In the genomic region with DNA sequence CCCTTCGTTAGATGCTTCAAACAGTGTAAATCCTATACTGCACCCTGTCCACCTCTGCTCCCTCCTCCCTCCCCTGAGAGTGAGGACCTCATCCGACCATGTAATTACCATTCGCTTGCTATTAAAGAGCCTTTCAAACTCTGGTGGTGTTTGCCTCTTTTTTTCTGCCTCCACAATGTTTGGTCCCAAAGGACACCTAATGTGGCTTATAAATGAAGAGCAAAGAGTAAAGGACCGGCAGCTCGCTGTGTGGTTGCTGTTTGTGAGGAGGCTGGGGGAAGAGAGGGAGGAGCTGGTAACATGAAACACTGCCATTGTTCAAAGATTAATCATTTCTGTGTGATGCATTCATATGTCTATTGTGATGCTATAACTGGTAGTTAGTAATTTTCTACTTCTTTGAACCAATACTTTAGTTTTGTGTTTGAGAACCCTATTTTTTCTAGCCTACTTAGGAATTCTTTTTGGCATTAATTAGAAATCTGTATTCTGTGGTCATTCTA, we compare ENCODE assay signal across 8 cellular contexts. TPM values are rescaled to one million over a fixed set of nuclear protein-coding genes. Genes with fewer than 3 reads are reported as not detected.
DNase-seq lines count a peak whose midpoint lies in the region; ATAC-seq, FAIRE-seq and TF ChIP-seq lines count a peak whose summit lies in the region.

No MANE protein-coding gene starts in this region.

- H3K4me1 ChIP-seq in A549 (peaks cover 22% of the 10 kb centered on the region), tibial artery (peaks cover 0 to 24% (median 8%) of the 10 kb centered on the region in 4 donors)

- no peaks in the 10 kb centered on the region for H3K36me3 Mint-ChIP-seq in naive B cell

- ATAC-seq in A549 (peak; percentile 63 to 73; a peak in 4 of 6 replicates), GM19452 (IDR thresholded peaks at IDR 0.05; ENCODE audit: unreplicated experiment) (peak; percentile 40), naive B cell (ENCODE audit: low read depth in 2 of 2) (no peak), HG03439 (IDR thresholded peaks at IDR 0.05; ENCODE audit: unreplicated experiment) (no peak)

- peak overlapping the region; percentile 79 for H3K4me2 ChIP-seq in A549

- no peaks in the 10 kb centered on the region for H3K27me3 Mint-ChIP-seq in naive B cell

- H3K27ac Mint-ChIP-seq in naive B cell, result peak overlapping the region in 4 of 6 donors; percentile 19 to 85 (median 78)

- CTCF ChIA-PET in A549 (lab: Yijun Ruan, JAX), result interaction anchor here (1.0 to 4.5 kb wide), 4 partner anchors 7 to 402 kb away, joined by 3 to 42 read pairs (median 10); no protein-coding TSS in a partner anchor

- H3K9me3 Mint-ChIP-seq in naive B cell, result no peaks in the 10 kb centered on the region

- POLR2A ChIA-PET in A549 (lab: Yijun Ruan, JAX), result no interaction called here

- H3K27me3 ChIP-seq in tibial artery, result no peaks in the 10 kb centered on the region

- H3K4me1 Mint-ChIP-seq in naive B cell, result peaks cover 44 to 52% (median 46%) of the 10 kb centered on the region in 3 donors

- TF ChIP-seq CTCF in A549 (IDR thresholded peaks at IDR 0.05) (no peak), tibial artery (IDR thresholded peaks at IDR 0.05) (no peak)

- no peak for TF ChIP-seq POLR2A in A549 (IDR thresholded peaks at IDR 0.05; ENCODE audit: low read length)

- peaks cover 4 to 30% (median 11%) of the 10 kb centered on the region in 3 donors for H3K36me3 ChIP-seq in tibial artery

- TF ChIP-seq RAD21 in A549 (conservative IDR thresholded peaks at IDR 0.05 in 1 of 2, IDR thresholded peaks at IDR 0.05 in 1 of 2), result no peak

- peak overlapping the region; percentile 25; the same call in 1 of the 3 replicates for H3K4me3 ChIP-seq in A549
- H3K4me3 ChIP-seq in tibial artery, result no peak overlapping the region

- no peak for FAIRE-seq in A549 (lab: Jason Lieb, UNC)

- peak overlapping the region in 7 of 8 donors; percentile 6 to 81 (median 72) for H3K4me3 Mint-ChIP-seq in naive B cell

- DNase-seq in A549 (ENCODE audit: low read depth in 1 of 2, low spot score in 1 of 2) (peak; percentile 15 to 28), NCI-H1930 (lab: John Stamatoyannopoulos, UW) (peak; percentile 97 to 98), astrocyte of the hippocampus (ENCODE audit: low read depth, low spot score) (peak; percentile 60), naive B cell (no peak), cerebellar cortex (ENCODE audit: low spot score) (no peak), tibial artery (no peak)

- H3K9me3 ChIP-seq in A549 (no peaks in the 10 kb centered on the region), tibial artery (no peaks in the 10 kb centered on the region)

- WGBS in A549 (ENCODE audit: missing lambda C conversion rate), result 31% methylated on average over 5 of the region's 5 CpGs

- TF ChIP-seq EP300 in A549 (IDR thresholded peaks at IDR 0.05), result no peak

- peak overlapping the region; percentile 41 to 49; a peak in 1 of 6 replicates for H3K27ac ChIP-seq in A549
- peak overlapping the region in 1 of 2 donors; percentile 38 for H3K27ac ChIP-seq in tibial artery

- intact Hi-C loops in tibial artery (cut with DNase I; ENCODE audit: low total_unique reads), result loop anchor here (5.0 to 10.0 kb wide), 4 partner anchors 122 to 402 kb away; a partner anchor contains a TSS

TF ChIP-seq in A549, 52 proteins besides CTCF, POLR2A, EP300 and RAD21:
- TF ChIP-seq NR3C1 (IDR thresholded peaks at IDR 0.05) (no peak), HEYL (CRISPR knock-in tag; IDR thresholded peaks at IDR 0.05) (no peak), KDM1A (IDR thresholded peaks at IDR 0.05; ENCODE audit: low read depth) (no peak), NFE2L2 (conservative IDR thresholded peaks at IDR 0.05; ENCODE audit: low read length) (no peak), ESRRA (IDR thresholded peaks at IDR 0.05; ENCODE audit: borderline replicate concordance, low read length) (no peak)
TF ChIP-seq in A549: peak in this region for 0.

RNA-seq across cellular contexts. Expression of a gene that starts 27.9 kb away (rescaled TPM):
- 2.5 and 2.7 TPM in 2 replicates for polyA plus RNA-seq in A549 (2011; rRNA removed)
- polyA plus RNA-seq in A549 (2012; cell fraction: cytosol; rRNA removed), result 1.1 and 1.5 TPM in 2 replicates
- polyA plus RNA-seq in A549 (2012; cell fraction: nucleus; rRNA removed), result 1.2 and 1.5 TPM in 2 replicates
- 2.2 to 2.4 TPM (median 2.3 TPM) in 3 replicates for polyA plus RNA-seq in A549 (2017; fragmentation: RNase III; extraction: RNeasy Plus Mini Kit Qiagen cat#74134 plus additional on column Dnase treatment)
- 1.4 and 1.6 TPM in 2 replicates for polyA minus RNA-seq in A549 (2011; rRNA and poly(A)+ RNA removed)
- 1 to 10 TPM; 3.1 to 8.3 (median 4.7) TPM for polyA plus RNA-seq in naive B cell (ENCODE audit: low read depth in 6 of 6)

Comparison
In these comparisons a context has a peak if more than half of its experiments do, and no peak if none do; other contexts are left out.
1. ATAC-seq: peak in A549 (2 of 2) and GM19452 (single experiment); none in naive B cell (0 of 2) and HG03439 (single experiment).
2. DNase-seq: peak in A549 (2 of 2), NCI-H1930 (2 of 2) and astrocyte of the hippocampus (single experiment); none in naive B cell (single experiment), cerebellar cortex (single experiment) and tibial artery (0 of 2).